ENCODE assay signal across 26 cellular contexts in the genomic region with DNA sequence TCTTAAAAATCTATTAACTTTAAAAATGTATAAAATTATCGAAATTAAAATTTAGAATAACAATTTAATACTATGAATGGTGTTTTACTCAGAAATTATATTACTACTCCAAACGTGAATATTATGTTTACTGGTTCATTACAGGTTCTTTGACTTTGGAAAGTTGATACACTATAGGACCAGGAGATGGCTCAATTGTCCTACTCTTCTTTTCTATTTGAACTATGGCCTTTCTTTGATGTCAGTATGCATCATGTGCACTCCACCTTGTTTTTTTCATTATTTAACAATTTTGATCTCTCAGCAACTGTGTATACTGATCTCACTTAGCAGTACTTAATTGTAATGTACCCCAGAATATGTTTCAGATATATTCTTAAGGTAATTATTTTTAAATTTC.
DNase-seq lines count a peak whose midpoint lies in the region; TF ChIP-seq lines count a peak whose summit lies in the region.
"Had no signal": no experiment of that assay in that cellular context is flagged by ENCODE, and none has a peak within 500 bp of the region (broad histone marks: within the 10 kb centered on the region; RNA-seq: fewer than 3 reads in every experiment).

No MANE protein-coding gene starts in this region.

- no peak overlapping the region for H3K4me3 ChIP-seq in Caco-2 (ENCODE audit: low read depth, low read length)
- H3K4me3 ChIP-seq: adrenal gland, SJSA1, transverse colon had no signal

- CTCF ChIA-PET in Caco-2 (lab: Charles Lee) = no interaction called here

- peaks cover 2% of the 10 kb centered on the region for H3K27me3 Mint-ChIP-seq in Caco-2 (ENCODE audit: insufficient read depth, unreplicated experiment)
- H3K27me3 Mint-ChIP-seq: activated CD4-positive, alpha-beta memory T cell treated with anti-CD3 and anti-CD28 coated beads for 36 hours; activated naive CD4-positive, alpha-beta T cell treated with anti-CD3 and anti-CD28 coated beads, Interleukin-2, amount 10 ng/mL, durations not matched to agents 7 days and 5 days; effector memory CD8-positive, alpha-beta T cell had no signal

- H3K27ac Mint-ChIP-seq in Caco-2 (ENCODE audit: unreplicated experiment) = no peak overlapping the region
- H3K27ac Mint-ChIP-seq: activated CD4-positive, alpha-beta memory T cell treated with anti-CD3 and anti-CD28 coated beads for 36 hours; activated naive CD4-positive, alpha-beta T cell treated with anti-CD3 and anti-CD28 coated beads, Interleukin-2, amount 10 ng/mL, durations not matched to agents 7 days and 5 days; effector memory CD8-positive, alpha-beta T cell; immature natural killer cell; stimulated activated effector memory CD8-positive, alpha-beta T cell treated with anti-CD3 and anti-CD28 coated beads, Interleukin-12 subunit alpha, Interleukin-12 subunit beta, amount 100 ng/mL, for 72 hours had no signal

- no TSS peak for BruUV-seq in Caco-2 (replicated peaks; lab: Mats Ljungman, UMichigan)

- no peaks in the 10 kb centered on the region for H3K4me1 ChIP-seq in Caco-2
- H3K4me1 ChIP-seq: adrenal gland, SJSA1, transverse colon had no signal

- H3K9me3 ChIP-seq in Caco-2 = no peaks in the 10 kb centered on the region
- H3K9me3 ChIP-seq: adrenal gland, SJSA1, transverse colon had no signal

- intact Hi-C loops in Caco-2 (cut with micrococcal nuclease; ENCODE audit: unreplicated experiment) = loop anchor here (5.0 kb wide), 1 partner anchor 166 kb away; no protein-coding TSS in a partner anchor

- no peaks in the 10 kb centered on the region for H3K36me3 ChIP-seq in Caco-2 (ENCODE audit: control insufficient read depth, insufficient read depth, low read length)
- H3K36me3 ChIP-seq: adrenal gland, SJSA1, transverse colon had no signal

- H3K27me3 ChIP-seq in Caco-2 (replicated peaks; ENCODE audit: control insufficient read depth, insufficient read depth, low read length) = no peaks in the 10 kb centered on the region
- H3K27me3 ChIP-seq: adrenal gland, SJSA1, transverse colon had no signal

- H3K4me3 Mint-ChIP-seq in Caco-2 (ENCODE audit: unreplicated experiment) = no peak overlapping the region
- H3K4me3 Mint-ChIP-seq: activated CD4-positive, alpha-beta memory T cell treated with anti-CD3 and anti-CD28 coated beads for 36 hours; activated naive CD4-positive, alpha-beta T cell treated with anti-CD3 and anti-CD28 coated beads, Interleukin-2, amount 10 ng/mL, durations not matched to agents 7 days and 5 days; effector memory CD8-positive, alpha-beta T cell; immature natural killer cell; nephron; stimulated activated effector memory CD8-positive, alpha-beta T cell treated with anti-CD3 and anti-CD28 coated beads, Interleukin-12 subunit alpha, Interleukin-12 subunit beta, amount 100 ng/mL, for 72 hours had no signal

- no peak overlapping the region for H3K27ac ChIP-seq in VCaP
- H3K27ac ChIP-seq: adrenal gland, KMS-11, SJSA1, transverse colon had no signal

- POLR2A ChIA-PET in Caco-2 (lab: Charles Lee) = no interaction called here

- no peaks in the 10 kb centered on the region for H3K36me3 Mint-ChIP-seq in Caco-2 (ENCODE audit: insufficient read depth, unreplicated experiment)
- H3K36me3 Mint-ChIP-seq: activated CD4-positive, alpha-beta memory T cell treated with anti-CD3 and anti-CD28 coated beads for 36 hours; activated naive CD4-positive, alpha-beta T cell treated with anti-CD3 and anti-CD28 coated beads, Interleukin-2, amount 10 ng/mL, durations not matched to agents 7 days and 5 days; immature natural killer cell; stimulated activated effector memory CD8-positive, alpha-beta T cell treated with anti-CD3 and anti-CD28 coated beads, Interleukin-12 subunit alpha, Interleukin-12 subunit beta, amount 100 ng/mL, for 72 hours had no signal

- peak; percentile 21 for DNase-seq in NCI-H2227 treated with DMSO at 0.1 percent for 48 hours (lab: John Stamatoyannopoulos, UW)
- no peak for DNase-seq in NCI-H2227 (lab: John Stamatoyannopoulos, UW; ENCODE audit: unreplicated experiment)
- peak; percentile 40 for DNase-seq in DMS53 (lab: John Stamatoyannopoulos, UW)
- DNase-seq in NCI-H146 treated with DMSO at 0.1 percent for 48 hours (lab: John Stamatoyannopoulos, UW; ENCODE audit: unreplicated experiment) = peak; percentile 13
- DNase-seq in Caco-2 = no peak
- DNase-seq in activated CD8-positive, alpha-beta memory T cell treated with anti-CD3 and anti-CD28 coated beads, Interleukin-2, amount 50 U/mL, for 4 hours = no peak
- no peak for DNase-seq in GM03348 (ENCODE audit: low spot score)
- DNase-seq: ACHN; activated CD4-positive, alpha-beta memory T cell treated with anti-CD3 and anti-CD28 coated beads for 36 hours; activated naive CD4-positive, alpha-beta T cell treated with anti-CD3 and anti-CD28 coated beads, Interleukin-2, amount 10 ng/mL, durations not matched to agents 7 days and 5 days; adrenal gland; central memory CD4-positive, alpha-beta T cell; cortex of kidney; DMS79; effector memory CD8-positive, alpha-beta T cell; erythroblast; immature natural killer cell; left cardiac atrium; NCI-H1930; NCI-H510A; transverse colon had no signal

- H3K4me1 Mint-ChIP-seq in Caco-2 (ENCODE audit: low read depth, unreplicated experiment) = no peaks in the 10 kb centered on the region
- H3K4me1 Mint-ChIP-seq: activated naive CD4-positive, alpha-beta T cell treated with anti-CD3 and anti-CD28 coated beads, Interleukin-2, amount 10 ng/mL, durations not matched to agents 7 days and 5 days; immature natural killer cell; nephron; stimulated activated effector memory CD8-positive, alpha-beta T cell treated with anti-CD3 and anti-CD28 coated beads, Interleukin-12 subunit alpha, Interleukin-12 subunit beta, amount 100 ng/mL, for 72 hours had no signal

- H3K9me3 Mint-ChIP-seq in Caco-2 (ENCODE audit: unreplicated experiment) = no peaks in the 10 kb centered on the region
- H3K9me3 Mint-ChIP-seq: activated CD4-positive, alpha-beta memory T cell treated with anti-CD3 and anti-CD28 coated beads for 36 hours; activated naive CD4-positive, alpha-beta T cell treated with anti-CD3 and anti-CD28 coated beads, Interleukin-2, amount 10 ng/mL, durations not matched to agents 7 days and 5 days; effector memory CD8-positive, alpha-beta T cell; nephron had no signal

- TF ChIP-seq CTCF in VCaP (conservative IDR thresholded peaks at IDR 0.05) = peak; percentile 40; the same call in 1 of the 2 replicates
- no peak for TF ChIP-seq CTCF in Caco-2 (IDR thresholded peaks at IDR 0.05; ENCODE audit: insufficient read depth in 1 of 2, low read depth in 1 of 2, low read length in 1 of 2, severe bottlenecking in 1 of 2, unreplicated experiment in 1 of 2)

Comparison
In these comparisons a context has a peak if more than half of its experiments do, and no peak if none do; other contexts are left out.
1. DNase-seq: peak in NCI-H2227 treated with DMSO at 0.1 percent for 48 hours (single experiment), DMS53 (single experiment) and NCI-H146 treated with DMSO at 0.1 percent for 48 hours (single experiment); none in NCI-H2227 (single experiment), Caco-2 (0 of 2), activated CD8-positive, alpha-beta memory T cell treated with anti-CD3 and anti-CD28 coated beads, Interleukin-2, amount 50 U/mL, for 4 hours (single experiment) and GM03348 (single experiment).